Comparison of ENCODE assay signal across 9 cellular contexts in the genomic region with DNA sequence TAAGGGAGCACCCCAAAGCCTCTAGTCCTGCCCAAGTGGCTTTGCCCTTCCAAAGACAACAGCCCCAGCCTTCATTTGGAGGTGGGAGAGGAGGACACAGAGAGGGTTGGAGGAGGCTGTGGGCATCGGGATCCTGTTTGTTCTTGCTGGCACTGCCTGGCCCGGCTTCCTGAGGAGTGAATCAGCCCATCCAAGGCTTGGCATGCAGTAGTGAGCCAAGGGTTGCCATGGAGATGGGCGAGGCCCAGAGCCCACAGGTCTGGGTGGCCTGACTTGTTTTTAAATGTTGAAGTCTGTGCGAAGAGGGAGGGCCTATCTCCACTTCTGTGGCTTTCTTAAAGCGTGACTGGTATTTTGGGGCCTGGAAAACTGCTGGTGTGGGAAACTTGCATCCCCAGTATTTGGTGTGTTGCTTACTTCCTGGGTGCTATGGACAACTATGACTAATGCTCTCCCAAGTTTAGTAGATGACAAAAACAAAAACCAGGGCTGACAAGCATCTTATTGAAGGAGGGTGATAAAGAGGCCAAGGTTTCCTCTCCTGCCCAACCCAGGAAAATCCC. TPM values are rescaled to one million over a fixed set of nuclear protein-coding genes. Genes with fewer than 3 reads are reported as not detected.
DNase-seq lines count a peak whose midpoint lies in the region; ATAC-seq, FAIRE-seq and TF ChIP-seq lines count a peak whose summit lies in the region.
"Had no signal": no experiment of that assay in that cellular context is flagged by ENCODE, and none has a peak within 500 bp of the region (broad histone marks: within the 10 kb centered on the region; RNA-seq: fewer than 3 reads in every experiment).

No MANE protein-coding gene starts in this region.

- peak overlapping the region; percentile 54 for H3K27ac Mint-ChIP-seq in Caco-2 (ENCODE audit: unreplicated experiment)
- H3K27ac Mint-ChIP-seq in naive thymus-derived CD4-positive, alpha-beta T cell, result peak overlapping the region in 1 of 9 donors; percentile 70

- H3K27me3 ChIP-seq in Caco-2 (replicated peaks; ENCODE audit: control insufficient read depth, insufficient read depth, low read length), result no peaks in the 10 kb centered on the region
- no peaks in the 10 kb centered on the region for H3K27me3 ChIP-seq in naive thymus-derived CD4-positive, alpha-beta T cell (ENCODE audit: control insufficient read depth in 2 of 2, insufficient read depth in 2 of 2, low read length in 2 of 2)

- no peak overlapping the region for H3K4me3 Mint-ChIP-seq in Caco-2 (ENCODE audit: unreplicated experiment)
- H3K4me3 Mint-ChIP-seq in naive thymus-derived CD4-positive, alpha-beta T cell, result peak overlapping the region in 1 of 10 donors; percentile 9

- POLR2A ChIA-PET in Caco-2 (lab: Charles Lee), result no interaction called here
- POLR2A ChIA-PET in naive thymus-derived CD4-positive, alpha-beta T cell (lab: Charles Lee), result no interaction called here

- H3K9me3 ChIP-seq in Caco-2, result no peaks in the 10 kb centered on the region
- no peaks in the 10 kb centered on the region for H3K9me3 ChIP-seq in naive thymus-derived CD4-positive, alpha-beta T cell (ENCODE audit: control insufficient read depth in 2 of 3, low read length in 3 of 3)

- CTCF ChIA-PET in Caco-2 (lab: Charles Lee), result no interaction called here
- CTCF ChIA-PET in naive thymus-derived CD4-positive, alpha-beta T cell (lab: Charles Lee), result no interaction called here

- H3K27ac ChIP-seq in epithelial cell of prostate, result peak overlapping the region; percentile 99
- H3K27ac ChIP-seq in naive thymus-derived CD4-positive, alpha-beta T cell (ENCODE audit: low read depth, low read length), result no peak overlapping the region

- H3K4me3 ChIP-seq in Caco-2 (ENCODE audit: low read depth, low read length), result no peak overlapping the region
- H3K4me3 ChIP-seq in naive thymus-derived CD4-positive, alpha-beta T cell (ENCODE audit: low read length), result no peak overlapping the region

- ATAC-seq in naive thymus-derived CD4-positive, alpha-beta T cell, result peak; percentile 20

- no peaks in the 10 kb centered on the region for H3K27me3 Mint-ChIP-seq in Caco-2 (ENCODE audit: insufficient read depth, unreplicated experiment)
- peaks cover 0 to 3% (median 0%) of the 10 kb centered on the region in 5 donors for H3K27me3 Mint-ChIP-seq in naive thymus-derived CD4-positive, alpha-beta T cell

- no TSS peak for BruUV-seq in Caco-2 (replicated peaks; lab: Mats Ljungman, UMichigan)

- no peaks in the 10 kb centered on the region for H3K9me3 Mint-ChIP-seq in Caco-2 (ENCODE audit: unreplicated experiment)
- peaks cover 0 to 1% (median 0%) of the 10 kb centered on the region in 11 donors for H3K9me3 Mint-ChIP-seq in naive thymus-derived CD4-positive, alpha-beta T cell

- H3K4me1 Mint-ChIP-seq in Caco-2 (ENCODE audit: low read depth, unreplicated experiment), result peaks cover 45% of the 10 kb centered on the region
- peaks cover 5 to 47% (median 9%) of the 10 kb centered on the region in 7 donors for H3K4me1 Mint-ChIP-seq in naive thymus-derived CD4-positive, alpha-beta T cell

- intact Hi-C loops in Caco-2 (cut with micrococcal nuclease; ENCODE audit: unreplicated experiment), result no loop called here
- intact Hi-C loops in naive thymus-derived CD4-positive, alpha-beta T cell (cut with micrococcal nuclease), result no loop called here

- peaks cover 32% of the 10 kb centered on the region for H3K4me1 ChIP-seq in Caco-2
- H3K4me1 ChIP-seq in naive thymus-derived CD4-positive, alpha-beta T cell (ENCODE audit: control insufficient read depth in 2 of 2, insufficient read depth in 2 of 2, low read length in 2 of 2), result peaks cover 0 to 3% of the 10 kb centered on the region in 2 donors

- DNase-seq in Caco-2 (no peak), NCI-H510A (lab: John Stamatoyannopoulos, UW) (peak; percentile 44), epithelial cell of prostate (ENCODE audit: low read depth, low spot score) (peak; percentile 100), D341Med (ENCODE audit: low spot score) (no peak), GM19239 (ENCODE audit: insufficient read length, low spot score) (no peak), NCI-H345 (lab: John Stamatoyannopoulos, UW) (no peak), NCI-H524 treated with DMSO at 0.1 percent for 48 hours (lab: John Stamatoyannopoulos, UW) (no peak)
- DNase-seq in naive thymus-derived CD4-positive, alpha-beta T cell, result no peak

- H3K36me3 Mint-ChIP-seq in Caco-2 (ENCODE audit: insufficient read depth, unreplicated experiment), result peaks cover 27% of the 10 kb centered on the region
- no peaks in the 10 kb centered on the region for H3K36me3 Mint-ChIP-seq in naive thymus-derived CD4-positive, alpha-beta T cell

- TF ChIP-seq CTCF in Caco-2 (IDR thresholded peaks at IDR 0.05; ENCODE audit: insufficient read depth in 1 of 2, low read depth in 1 of 2, low read length in 1 of 2, severe bottlenecking in 1 of 2, unreplicated experiment in 1 of 2), result no peak

- H3K36me3 ChIP-seq in Caco-2 (ENCODE audit: control insufficient read depth, insufficient read depth, low read length), result no peaks in the 10 kb centered on the region; the same call in 1 of the 2 replicates
- no peaks in the 10 kb centered on the region for H3K36me3 ChIP-seq in naive thymus-derived CD4-positive, alpha-beta T cell (ENCODE audit: control insufficient read depth in 2 of 3, insufficient read depth in 3 of 3, low read length in 3 of 3)

- no peak for FAIRE-seq in GM19239 (lab: Jason Lieb, UNC)
- FAIRE-seq: frontal cortex had no signal

RNA-seq across cellular contexts. Expression of a gene that starts 15.8 kb away (rescaled TPM):
- total RNA-seq in Caco-2 (2022), result 170 and 179 TPM in 2 replicates
- total RNA-seq in naive thymus-derived CD4-positive, alpha-beta T cell, result 10 to 100 TPM in 1 of 5 experiments, 1 to 10 TPM in 4; 3.8 to 19.3 (median 7.5) TPM
- 10 to 100 TPM; 12.0 to 15.5 TPM for polyA plus RNA-seq in naive thymus-derived CD4-positive, alpha-beta T cell

Comparison
In these comparisons a context has a peak if more than half of its experiments do, and no peak if none do; other contexts are left out.
1. DNase-seq: peak in NCI-H510A (single experiment) and epithelial cell of prostate (single experiment); none in Caco-2 (0 of 2), naive thymus-derived CD4-positive, alpha-beta T cell (0 of 9), D341Med (single experiment), GM19239 (single experiment), NCI-H345 (single experiment) and NCI-H524 treated with DMSO at 0.1 percent for 48 hours (single experiment).